ENCODE assay signal across 7 cellular contexts in genomic region chr2:86035371-86035882, GRCh38.
DNase-seq lines count a peak whose midpoint lies in the region; ATAC-seq and TF ChIP-seq lines count a peak whose summit lies in the region.

No MANE protein-coding gene starts in this region.

- H2AFZ ChIP-seq in KMS-11 (ENCODE audit: low read depth): no peak overlapping the region

- no peak for DNase-seq in activated T-helper 2 cell treated with anti-CD3 and anti-CD28 coated beads, Interferon-gamma antibody, Interleukin-2, Interleukin-4, amounts not matched to agents 10 μg/mL and 5 μg/mL and 100 μg/mL, durations not matched to agents 14 hours and 24 hours and 36 hours (ENCODE audit: low spot score)
- DNase-seq in effector CD4-positive, alpha-beta T cell: no peak

- peaks cover 53% of the 10 kb centered on the region for H3K4me1 Mint-ChIP-seq in activated T-helper 2 cell treated with anti-CD3 and anti-CD28 coated beads, Interferon-gamma antibody, Interleukin-2, Interleukin-4, amounts not matched to agents 10 μg/mL and 5 μg/mL and 100 μg/mL, durations not matched to agents 14 hours and 24 hours and 36 hours (ENCODE audit: low read depth)

- no peaks in the 10 kb centered on the region for H3K9me3 ChIP-seq in subcutaneous abdominal adipose tissue (ENCODE audit: control insufficient read depth in 5 of 5, low read length in 5 of 5)

- H3K4me2 ChIP-seq in KMS-11: peak overlapping the region; percentile 95

- no peaks in the 10 kb centered on the region for H3K79me2 ChIP-seq in KMS-11 (ENCODE audit: insufficient read depth, low read depth)

- peak overlapping the region; percentile 98 for H3K27ac Mint-ChIP-seq in activated T-helper 2 cell treated with anti-CD3 and anti-CD28 coated beads, Interferon-gamma antibody, Interleukin-2, Interleukin-4, amounts not matched to agents 10 μg/mL and 5 μg/mL and 100 μg/mL, durations not matched to agents 14 hours and 24 hours and 36 hours

- peak overlapping the region; percentile 99 for H3K27ac ChIP-seq in KMS-11
- H3K27ac ChIP-seq in layer of hippocampus (ENCODE audit: low read depth, low read length): peak overlapping the region; percentile 88
- H3K27ac ChIP-seq in subcutaneous abdominal adipose tissue (ENCODE audit: low read depth, low read length): peak overlapping the region; percentile 81

- no peak overlapping the region for H3K4me3 ChIP-seq in KMS-11 (IDR thresholded peaks at IDR 0.05; ENCODE audit: insufficient read depth, low read depth, low read length)
- H3K4me3 ChIP-seq in subcutaneous abdominal adipose tissue (ENCODE audit: low read depth in 1 of 5, low read length in 5 of 5): no peak overlapping the region

- H3K27me3 Mint-ChIP-seq in activated T-helper 2 cell treated with anti-CD3 and anti-CD28 coated beads, Interferon-gamma antibody, Interleukin-2, Interleukin-4, amounts not matched to agents 10 μg/mL and 5 μg/mL and 100 μg/mL, durations not matched to agents 14 hours and 24 hours and 36 hours (ENCODE audit: low read depth): no peaks in the 10 kb centered on the region

- H3K4me1 ChIP-seq in KMS-11 (ENCODE audit: low read depth, poor library complexity, severe bottlenecking) (peaks cover 64% of the 10 kb centered on the region), subcutaneous abdominal adipose tissue (ENCODE audit: control insufficient read depth in 5 of 5, insufficient read depth in 5 of 5, low read length in 5 of 5) (peaks cover 24 to 55% (median 49%) of the 10 kb centered on the region in 5 donors)

- TF ChIP-seq CTCF in KMS-11 (conservative IDR thresholded peaks at IDR 0.05; ENCODE audit: low read depth, low read length): no peak

- H3K9ac ChIP-seq in KMS-11 (peak overlapping the region; percentile 80; the same call in 1 of the 2 replicates), subcutaneous abdominal adipose tissue (ENCODE audit: low read length in 5 of 5) (peak overlapping the region in 1 of 5 donors; percentile 33)

- H4K20me1 ChIP-seq in KMS-11 (ENCODE audit: insufficient read depth): no peaks in the 10 kb centered on the region

- intact Hi-C loops in activated T-helper 2 cell treated with anti-CD3 and anti-CD28 coated beads, Interferon-gamma antibody, Interleukin-2, Interleukin-4, amounts not matched to agents 10 μg/mL and 5 μg/mL and 100 μg/mL, durations not matched to agents 14 hours and 24 hours and 36 hours (cut with micrococcal nuclease): loop anchor here (5.0 kb wide), 2 partner anchors 103 to 162 kb away; partner anchors contain the start of genes IMMT and MRPL35

- H3K9me3 Mint-ChIP-seq in activated T-helper 2 cell treated with anti-CD3 and anti-CD28 coated beads, Interferon-gamma antibody, Interleukin-2, Interleukin-4, amounts not matched to agents 10 μg/mL and 5 μg/mL and 100 μg/mL, durations not matched to agents 14 hours and 24 hours and 36 hours: no peaks in the 10 kb centered on the region

- ATAC-seq in SK-N-SH treated with all-trans-retinoic acid at 6 μM for 48 hours: no peak
- ATAC-seq in activated CD4-positive, CD25-positive, alpha-beta regulatory T cell treated with anti-CD3 and anti-CD28 coated beads, Interleukin-2, amount 50 U/mL, for 24 hours: no peak

- H3K4me3 Mint-ChIP-seq in activated T-helper 2 cell treated with anti-CD3 and anti-CD28 coated beads, Interferon-gamma antibody, Interleukin-2, Interleukin-4, amounts not matched to agents 10 μg/mL and 5 μg/mL and 100 μg/mL, durations not matched to agents 14 hours and 24 hours and 36 hours (ENCODE audit: low read depth): peak overlapping the region; percentile 65

- H3K36me3 ChIP-seq in KMS-11 (ENCODE audit: insufficient read depth) (peaks cover 5% of the 10 kb centered on the region; the same call in 1 of the 2 replicates), subcutaneous abdominal adipose tissue (ENCODE audit: control insufficient read depth in 5 of 5, insufficient read depth in 5 of 5, low read length in 5 of 5) (peaks cover 0 to 62% (median 51%) of the 10 kb centered on the region in 5 donors)

- H3K27me3 ChIP-seq in KMS-11 (ENCODE audit: insufficient read depth, low read depth) (no peaks in the 10 kb centered on the region), layer of hippocampus (ENCODE audit: control insufficient read depth, insufficient read depth, low read length) (no peaks in the 10 kb centered on the region), subcutaneous abdominal adipose tissue (ENCODE audit: control insufficient read depth in 5 of 5, insufficient read depth in 4 of 5, low read length in 5 of 5) (no peaks in the 10 kb centered on the region)

- H3K36me3 Mint-ChIP-seq in activated T-helper 2 cell treated with anti-CD3 and anti-CD28 coated beads, Interferon-gamma antibody, Interleukin-2, Interleukin-4, amounts not matched to agents 10 μg/mL and 5 μg/mL and 100 μg/mL, durations not matched to agents 14 hours and 24 hours and 36 hours (ENCODE audit: low read depth): peaks cover 92% of the 10 kb centered on the region

TF ChIP-seq in SK-N-SH treated with all-trans-retinoic acid at 6 μM for 48 hours, 23 proteins besides CTCF, POLR2A, EP300 and RAD21 (continues in another document):
- TF ChIP-seq ZNF565 (CRISPR knock-in tag; conservative IDR thresholded peaks at IDR 0.05; ENCODE audit: low read depth): no peak
- no peak for TF ChIP-seq POU6F1 (CRISPR knock-in tag; IDR thresholded peaks at IDR 0.05; ENCODE audit: borderline replicate concordance, low read depth)
- no peak for TF ChIP-seq RARB (CRISPR knock-in tag; IDR thresholded peaks at IDR 0.05)
- no peak for TF ChIP-seq TSHZ2 (CRISPR knock-in tag; IDR thresholded peaks at IDR 0.05)
- no peak for TF ChIP-seq ZFP3 (CRISPR knock-in tag; IDR thresholded peaks at IDR 0.05)
- no peak for TF ChIP-seq PPARA (CRISPR knock-in tag; IDR thresholded peaks at IDR 0.05; ENCODE audit: borderline replicate concordance)
- no peak for TF ChIP-seq CSRNP3 (CRISPR knock-in tag; IDR thresholded peaks at IDR 0.05)
- no peak for TF ChIP-seq OSR1 (CRISPR knock-in tag; IDR thresholded peaks at IDR 0.05)
- no peak for TF ChIP-seq ZFP30 (CRISPR knock-in tag; IDR thresholded peaks at IDR 0.05)
- TF ChIP-seq SNAI2 (CRISPR knock-in tag; IDR thresholded peaks at IDR 0.05): no peak
- TF ChIP-seq ZNF8 (CRISPR knock-in tag; IDR thresholded peaks at IDR 0.05): no peak
- TF ChIP-seq ESRRG (CRISPR knock-in tag; IDR thresholded peaks at IDR 0.05): no peak
- TF ChIP-seq ZC3H10 (CRISPR knock-in tag; IDR thresholded peaks at IDR 0.05): no peak
- TF ChIP-seq ZNF70 (CRISPR knock-in tag; IDR thresholded peaks at IDR 0.05): no peak
- no peak for TF ChIP-seq ARNTL (CRISPR knock-in tag; IDR thresholded peaks at IDR 0.05; ENCODE audit: borderline replicate concordance, low read depth)
- TF ChIP-seq TCF4 (CRISPR knock-in tag; IDR thresholded peaks at IDR 0.05; ENCODE audit: borderline replicate concordance): no peak
- no peak for TF ChIP-seq CSDC2 (CRISPR knock-in tag; IDR thresholded peaks at IDR 0.05)
